8 cellular contexts compared by ENCODE assay signal in the genomic region with DNA sequence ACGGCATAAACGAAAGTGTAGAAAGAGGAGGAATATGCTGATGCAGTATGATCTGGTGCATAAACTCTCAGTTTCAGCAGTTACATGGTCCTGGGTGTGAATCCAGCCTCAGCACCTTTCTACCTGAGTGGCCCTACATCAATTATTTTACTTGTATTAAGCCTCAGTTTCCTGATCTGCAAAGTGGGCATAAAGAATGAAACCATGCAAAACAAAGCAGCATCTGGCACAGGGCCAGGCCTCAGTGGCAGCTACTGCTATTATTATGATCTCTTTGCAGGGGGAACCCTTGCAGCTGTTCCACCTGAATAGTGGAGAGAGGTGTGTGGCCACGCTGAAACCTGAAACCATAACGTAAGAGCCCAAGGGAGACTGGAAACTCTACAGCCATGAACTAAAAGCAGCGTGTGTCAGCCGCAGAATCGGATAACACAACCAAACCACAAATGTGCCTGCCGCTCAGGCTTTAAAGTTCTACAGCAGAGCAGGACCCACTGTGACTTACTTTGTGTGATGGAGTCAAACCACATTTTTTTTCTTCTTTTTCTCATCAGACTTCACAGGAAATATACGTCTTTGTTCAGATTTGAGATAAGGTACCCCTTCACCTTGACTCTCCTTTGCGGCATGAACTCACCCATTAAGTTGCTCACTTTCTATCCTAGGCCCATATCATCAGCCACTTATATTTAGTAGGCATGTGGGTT. TPM values are rescaled to one million over a fixed set of nuclear protein-coding genes. Genes with fewer than 3 reads are reported as not detected.
DNase-seq lines count a peak whose midpoint lies in the region; ATAC-seq and TF ChIP-seq lines count a peak whose summit lies in the region.

No MANE protein-coding gene starts in this region.

- intact Hi-C loops in natural killer cell (cut with micrococcal nuclease): loop anchor here (1.0 to 10.0 kb wide), 5 partner anchors 10 to 635 kb away; a partner anchor contains a TSS

- no peaks in the 10 kb centered on the region for H3K36me3 Mint-ChIP-seq in activated T-cell treated with anti-CD3 and anti-CD28 coated beads, Interleukin-2, amount 50 U/mL, for 4 hours (ENCODE audit: insufficient read depth)
- H3K36me3 Mint-ChIP-seq in natural killer cell: no peaks in the 10 kb centered on the region

- H3K4me1 Mint-ChIP-seq in activated T-cell treated with anti-CD3 and anti-CD28 coated beads, Interleukin-2, amount 50 U/mL, for 4 hours (ENCODE audit: low read depth): peaks cover 66% of the 10 kb centered on the region
- peaks cover 58% of the 10 kb centered on the region in 2 donors for H3K4me1 Mint-ChIP-seq in natural killer cell

- H3K9me3 Mint-ChIP-seq in activated T-cell treated with anti-CD3 and anti-CD28 coated beads, Interleukin-2, amount 50 U/mL, for 4 hours: no peaks in the 10 kb centered on the region
- H3K9me3 Mint-ChIP-seq in natural killer cell: no peaks in the 10 kb centered on the region

- H3K27me3 Mint-ChIP-seq in activated T-cell treated with anti-CD3 and anti-CD28 coated beads, Interleukin-2, amount 50 U/mL, for 4 hours (ENCODE audit: low read depth): no peaks in the 10 kb centered on the region
- H3K27me3 Mint-ChIP-seq in natural killer cell (ENCODE audit: low read depth in 2 of 2): no peaks in the 10 kb centered on the region

- no peak for TF ChIP-seq CTCF in natural killer cell (IDR thresholded peaks at IDR 0.05)

- ATAC-seq in HG03045 (IDR thresholded peaks at IDR 0.05; ENCODE audit: unreplicated experiment) (peak; percentile 83), natural killer cell (peak; percentile 68 to 84 (median 80))
- ATAC-seq in activated T-cell treated with anti-CD3 and anti-CD28 coated beads, Interleukin-2, amount 50 U/mL, for 4 hours: peak; percentile 83 to 94

- peak overlapping the region; percentile 52 for H3K4me3 Mint-ChIP-seq in activated T-cell treated with anti-CD3 and anti-CD28 coated beads, Interleukin-2, amount 50 U/mL, for 4 hours
- peak overlapping the region; percentile 84 for H3K4me3 Mint-ChIP-seq in natural killer cell

- H3K27ac Mint-ChIP-seq in natural killer cell: peak overlapping the region; percentile 90 to 93

- DNase-seq in GM19240 (ENCODE audit: insufficient read length, low spot score) (peak; percentile 75), NCI-H748 (lab: John Stamatoyannopoulos, UW; ENCODE audit: unreplicated experiment) (peak; percentile 88), natural killer cell (peak; percentile 76), hippocampal formation (lab: John Stamatoyannopoulos, UW) (no peak), HPDE6-E6E7 (ENCODE audit: extremely low spot score) (no peak), HCEC 1CT (no peak)
- DNase-seq in activated T-cell treated with anti-CD3 and anti-CD28 coated beads, Interleukin-2, amount 50 U/mL, for 4 hours: peak; percentile 67

RNA-seq across cellular contexts. Expression of a gene that starts 29.2 kb away (rescaled TPM):
- total RNA-seq in activated T-cell treated with anti-CD3 and anti-CD28 coated beads, Interleukin-2, amount 50 U/mL, for 4 hours: 10 to 100 TPM; 16.8 to 19.5 (median 18.1) TPM
- 1,000 to 10,000 TPM; 2,527 to 3,257 (median 3,104) TPM for total RNA-seq in natural killer cell

Comparison
In these comparisons a context has a peak if more than half of its experiments do, and no peak if none do; other contexts are left out.
1. DNase-seq: peak in GM19240 (single experiment), NCI-H748 (single experiment), activated T-cell treated with anti-CD3 and anti-CD28 coated beads, Interleukin-2, amount 50 U/mL, for 4 hours (single experiment) and natural killer cell (single experiment); none in hippocampal formation (0 of 2), HPDE6-E6E7 (single experiment) and HCEC 1CT (single experiment).
2. RNA of a gene that starts 29.2 kb away (total RNA-seq): 2,527 to 3,257 TPM in natural killer cell; 16.8 to 19.5 TPM in activated T-cell treated with anti-CD3 and anti-CD28 coated beads, Interleukin-2, amount 50 U/mL, for 4 hours; every median in the first group is over 100 times any median in the second.
3. Peak in every context shown above with its lines, with median percentiles within 50 percentile points of each other: ATAC-seq.